Comparison of ENCODE assay signal across 1 cellular context in genomic region chr9:124662561-124662960, GRCh38.
TF ChIP-seq lines count a peak whose summit lies in the region.

No MANE protein-coding gene starts in this region.

TF ChIP-seq in SK-N-SH, 30 proteins besides CTCF, POLR2A, EP300 and RAD21 (continued from another document):
- TF ChIP-seq ZBTB33 (IDR thresholded peaks at IDR 0.05; ENCODE audit: borderline replicate concordance, low read depth) (no peak), PBX3 (IDR thresholded peaks at IDR 0.05) (no peak), FOSL2 (IDR thresholded peaks at IDR 0.05; ENCODE audit: borderline replicate concordance, low read depth) (no peak), RFX5 (IDR thresholded peaks at IDR 0.05; ENCODE audit: low read length) (no peak), POLR2AphosphoS5 (IDR thresholded peaks at IDR 0.05; ENCODE audit: low read depth, low read length) (no peak)
